ENCODE assay signal across 13 cellular contexts in the genomic region with DNA sequence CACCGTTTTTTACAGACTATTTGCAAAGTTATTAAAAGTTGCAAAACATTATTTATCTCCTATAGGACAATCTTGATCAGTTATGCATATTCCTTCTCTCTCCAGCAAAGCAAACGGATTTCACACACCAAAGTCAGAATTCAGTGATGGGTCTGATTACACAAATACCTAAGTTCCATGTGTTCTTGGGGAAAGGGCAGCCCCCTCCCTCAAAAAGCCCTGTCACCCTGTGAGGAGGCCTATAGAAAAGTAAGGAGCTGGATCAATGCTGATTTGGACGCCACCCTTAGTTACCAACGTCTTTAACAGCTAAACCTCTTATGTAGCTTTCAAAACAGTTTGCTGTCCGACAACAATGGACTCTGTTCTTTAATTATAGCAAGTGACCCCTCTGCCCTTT. TPM values are rescaled to one million over a fixed set of nuclear protein-coding genes. Genes with fewer than 3 reads are reported as not detected.
DNase-seq lines count a peak whose midpoint lies in the region; ATAC-seq and TF ChIP-seq lines count a peak whose summit lies in the region.
"Had no signal": no experiment of that assay in that cellular context is flagged by ENCODE, and none has a peak within 500 bp of the region (broad histone marks: within the 10 kb centered on the region; RNA-seq: fewer than 3 reads in every experiment).

No MANE protein-coding gene starts in this region.

- CTCF ChIA-PET in SK-N-SH (lab: Yijun Ruan, JAX), result no interaction called here

- H3K9me2 ChIP-seq in SK-N-SH, result no peaks in the 10 kb centered on the region

- H3K4me1 ChIP-seq in SK-N-SH (ENCODE audit: control insufficient read depth in 1 of 2, insufficient read depth in 2 of 2, low read depth in 1 of 2, low read length in 1 of 2) (peaks cover 10 to 60% of the 10 kb centered on the region in 2 experiments; a peak in 3 of 4 replicates), mesodermal cell (ENCODE audit: control insufficient read depth, insufficient read depth, low read length, poor library complexity, severe bottlenecking) (peaks cover 49% of the 10 kb centered on the region)

- H3K36me3 ChIP-seq in SK-N-SH (replicated peaks in 1 of 2; ENCODE audit: control insufficient read depth in 1 of 2, insufficient read depth in 2 of 2, low read length in 1 of 2), result peaks cover 0 to 9% of the 10 kb centered on the region in 2 experiments
- H3K36me3 ChIP-seq in mesodermal cell (ENCODE audit: control insufficient read depth, insufficient read depth, low read length), result peaks cover 18% of the 10 kb centered on the region

- H3K27me3 Mint-ChIP-seq in type B pancreatic cell, result no peaks in the 10 kb centered on the region
- H3K27me3 Mint-ChIP-seq in T-helper 2 cell treated with Interferon-gamma antibody and Interleukin-4, amounts not matched to agents 5 μg/mL and 100 μg/mL, for 36 hours (ENCODE audit: low read depth), result peaks cover 19% of the 10 kb centered on the region

- no peaks in the 10 kb centered on the region for H3K27me3 ChIP-seq in SK-N-SH (ENCODE audit: insufficient read depth)

- no peak overlapping the region for H3K9ac ChIP-seq in SK-N-SH

- H3K4me2 ChIP-seq in SK-N-SH, result no peak overlapping the region

- 0 out of 2 replicates have a peak, but pooled peaks cover 3% of the 10 kb centered on the region for H3K79me2 ChIP-seq in SK-N-SH (ENCODE audit: insufficient read depth)

- H3K27ac ChIP-seq in SK-N-SH (ENCODE audit: low read depth in 2 of 2, low read length in 1 of 2) (peak overlapping the region in 1 of 2 experiments; percentile 95; a peak in 2 of 4 replicates), mesodermal cell (ENCODE audit: low read depth, low read length, severe bottlenecking) (peak overlapping the region; percentile 88)

- no peaks in the 10 kb centered on the region for H3K9me3 Mint-ChIP-seq in type B pancreatic cell
- H3K9me3 Mint-ChIP-seq in T-helper 2 cell treated with Interferon-gamma antibody and Interleukin-4, amounts not matched to agents 5 μg/mL and 100 μg/mL, for 36 hours, result no peaks in the 10 kb centered on the region
- H3K9me3 Mint-ChIP-seq: activated T-cell treated with anti-CD3 and anti-CD28 coated beads, Interleukin-2, amount 50 U/mL, for 72 hours had no signal

- H3K4me3 Mint-ChIP-seq in type B pancreatic cell, result peak overlapping the region; percentile 70
- H3K4me3 Mint-ChIP-seq in T-helper 2 cell treated with Interferon-gamma antibody and Interleukin-4, amounts not matched to agents 5 μg/mL and 100 μg/mL, for 36 hours, result no peak overlapping the region
- H3K4me3 Mint-ChIP-seq: activated T-cell treated with anti-CD3 and anti-CD28 coated beads, Interleukin-2, amount 50 U/mL, for 72 hours; CD8-positive, alpha-beta memory T cell had no signal

- WGBS in SK-N-SH (ENCODE audit: low lambda C conversion rate), result 64% methylated on average over 5 of the region's 5 CpGs
- 28% methylated on average over 3 to 4 of the region's 5 CpGs for WGBS in mesodermal cell (ENCODE audit: insufficient coverage in 2 of 2), 2 experiments

- H3K9me3 ChIP-seq in SK-N-SH (0 out of 2 replicates have a peak, but pooled peaks cover 5% of the 10 kb centered on the region), mesodermal cell (ENCODE audit: control insufficient read depth, low read length) (peaks cover 8% of the 10 kb centered on the region)

- TF ChIP-seq EP300 in SK-N-SH (IDR thresholded peaks at IDR 0.05; ENCODE audit: borderline replicate concordance in 1 of 2, low read depth in 1 of 2, low read length in 1 of 2), result no peak

- TF ChIP-seq RAD21 in SK-N-SH (IDR thresholded peaks at IDR 0.05; ENCODE audit: low read length), result no peak

- H2AFZ ChIP-seq in SK-N-SH (ENCODE audit: low read depth), result peak overlapping the region; percentile 40; the same call in 1 of the 2 replicates

- H3K36me3 Mint-ChIP-seq in type B pancreatic cell, result no peaks in the 10 kb centered on the region
- no peaks in the 10 kb centered on the region for H3K36me3 Mint-ChIP-seq in T-helper 2 cell treated with Interferon-gamma antibody and Interleukin-4, amounts not matched to agents 5 μg/mL and 100 μg/mL, for 36 hours (ENCODE audit: low read depth)
- H3K36me3 Mint-ChIP-seq: CD8-positive, alpha-beta memory T cell had no signal

- DNase-seq in SK-N-SH, result no peak
- DNase-seq in cerebellar cortex (ENCODE audit: low spot score), result peak; percentile 23
- DNase-seq in type B pancreatic cell (ENCODE audit: extremely low spot score, unreplicated experiment), result no peak
- no peak for DNase-seq in T-helper 2 cell treated with Interferon-gamma antibody and Interleukin-4, amounts not matched to agents 5 μg/mL and 100 μg/mL, for 36 hours (ENCODE audit: low spot score)
- DNase-seq: 8988T; activated CD4-positive, CD25-positive, alpha-beta regulatory T cell treated with anti-CD3 and anti-CD28 coated beads, Interleukin-2, amount 50 U/mL, for 72 hours; activated T-cell treated with anti-CD3 and anti-CD28 coated beads, Interleukin-2, amount 50 U/mL, for 72 hours; CD8-positive, alpha-beta memory T cell; GDM1 had no signal

- POLR2A ChIA-PET in SK-N-SH (lab: Yijun Ruan, JAX), result interaction anchor here (1.5 kb wide), 1 partner anchor 461 kb away, joined by 5 read pairs; no protein-coding TSS in a partner anchor

- H3K27ac Mint-ChIP-seq in type B pancreatic cell, result peak overlapping the region; percentile 48
- H3K27ac Mint-ChIP-seq in T-helper 2 cell treated with Interferon-gamma antibody and Interleukin-4, amounts not matched to agents 5 μg/mL and 100 μg/mL, for 36 hours, result no peak overlapping the region
- H3K27ac Mint-ChIP-seq: activated T-cell treated with anti-CD3 and anti-CD28 coated beads, Interleukin-2, amount 50 U/mL, for 72 hours; CD8-positive, alpha-beta memory T cell had no signal

- TF ChIP-seq CTCF in SK-N-SH (IDR thresholded peaks at IDR 0.05) (no peak), type B pancreatic cell (conservative IDR thresholded peaks at IDR 0.05) (no peak)

- ATAC-seq in SK-N-SH treated with all-trans-retinoic acid at 6 μM for 48 hours (no peak), GM21786 (IDR thresholded peaks at IDR 0.05; ENCODE audit: unreplicated experiment) (no peak), HG02763 (IDR thresholded peaks at IDR 0.05; ENCODE audit: unreplicated experiment) (no peak)
- ATAC-seq: activated T-cell treated with anti-CD3 and anti-CD28 coated beads, Interleukin-2, amount 50 U/mL, for 72 hours had no signal

- H3F3A ChIP-seq in SK-N-SH (replicated peaks; ENCODE audit: insufficient read depth), result peaks cover 12% of the 10 kb centered on the region

- peaks cover 62% of the 10 kb centered on the region for H3K4me1 Mint-ChIP-seq in type B pancreatic cell (ENCODE audit: unreplicated experiment)
- no peaks in the 10 kb centered on the region for H3K4me1 Mint-ChIP-seq in T-helper 2 cell treated with Interferon-gamma antibody and Interleukin-4, amounts not matched to agents 5 μg/mL and 100 μg/mL, for 36 hours (ENCODE audit: low read depth)
- H3K4me1 Mint-ChIP-seq: CD8-positive, alpha-beta memory T cell had no signal

- H3K4me3 ChIP-seq in SK-N-SH (ENCODE audit: low read depth in 2 of 2, low read length in 1 of 2) (peak overlapping the region in 1 of 2 experiments; percentile 19; a peak in 1 of 4 replicates), mesodermal cell (ENCODE audit: extremely low read depth, insufficient read depth, low read length, poor library complexity, severe bottlenecking) (peak overlapping the region; percentile 9)

- H4K20me1 ChIP-seq in SK-N-SH (ENCODE audit: insufficient read depth), result no peaks in the 10 kb centered on the region

TF ChIP-seq in SK-N-SH, 30 proteins besides CTCF, POLR2A, EP300 and RAD21 (continues in another document):
- no peak for TF ChIP-seq YY1 (IDR thresholded peaks at IDR 0.05; ENCODE audit: low read depth)
- TF ChIP-seq TAF1 (IDR thresholded peaks at IDR 0.05; ENCODE audit: borderline replicate concordance, low read depth, low read length), result no peak
- TF ChIP-seq RXRA (IDR thresholded peaks at IDR 0.05; ENCODE audit: borderline replicate concordance, low read depth), result no peak
- no peak for TF ChIP-seq RFX5 (IDR thresholded peaks at IDR 0.05; ENCODE audit: low read length)
- TF ChIP-seq SMC3 (IDR thresholded peaks at IDR 0.05; ENCODE audit: low read depth, low read length), result no peak
- TF ChIP-seq GABPA (IDR thresholded peaks at IDR 0.05; ENCODE audit: low read depth), result no peak
- no peak for TF ChIP-seq CHD2 (IDR thresholded peaks at IDR 0.05; ENCODE audit: low read length, partially characterized antibody)
- no peak for TF ChIP-seq FOXJ3 (CRISPR knock-in tag; IDR thresholded peaks at IDR 0.05)
- TF ChIP-seq MXI1 (IDR thresholded peaks at IDR 0.05; ENCODE audit: low read depth, low read length), result no peak
- no peak for TF ChIP-seq TCF12 (IDR thresholded peaks at IDR 0.05)
- no peak for TF ChIP-seq TEAD4 (IDR thresholded peaks at IDR 0.05; ENCODE audit: borderline replicate concordance, insufficient read depth)

TF ChIP-seq in SK-N-SH treated with all-trans-retinoic acid at 6 μM for 48 hours, 23 proteins besides CTCF, POLR2A, EP300 and RAD21:
- TF ChIP-seq TCF4 (CRISPR knock-in tag; IDR thresholded peaks at IDR 0.05; ENCODE audit: borderline replicate concordance), result no peak
- no peak for TF ChIP-seq ZNF565 (CRISPR knock-in tag; conservative IDR thresholded peaks at IDR 0.05; ENCODE audit: low read depth)

RNA-seq across cellular contexts. Expression of gene ZNF608, which starts 6.4 kb away (rescaled TPM):
- 4.9 and 5.2 TPM in 2 replicates for polyA plus RNA-seq in SK-N-SH (2012; rRNA removed)
- polyA plus RNA-seq in SK-N-SH (2012; cell fraction: cytosol; rRNA removed), result 3.6 and 4.6 TPM in 2 replicates
- 6.3 and 8.8 TPM in 2 replicates for polyA plus RNA-seq in SK-N-SH (2012; cell fraction: nucleus; rRNA removed)
- 34.1 TPM for polyA plus RNA-seq in mesodermal cell (2013, experiment 1 of 2)
- polyA plus RNA-seq in mesodermal cell (2013, experiment 2 of 2), result 29.0 TPM
- total RNA-seq in type B pancreatic cell (ENCODE audit: low replicate concordance), result 37.4 and 63.0 TPM in 2 replicates
- total RNA-seq: CD8-positive, alpha-beta memory T cell had no signal
- polyA plus RNA-seq: CD8-positive, alpha-beta memory T cell had no signal
